ENCODE assay signal across 1 cellular context in the genomic region with DNA sequence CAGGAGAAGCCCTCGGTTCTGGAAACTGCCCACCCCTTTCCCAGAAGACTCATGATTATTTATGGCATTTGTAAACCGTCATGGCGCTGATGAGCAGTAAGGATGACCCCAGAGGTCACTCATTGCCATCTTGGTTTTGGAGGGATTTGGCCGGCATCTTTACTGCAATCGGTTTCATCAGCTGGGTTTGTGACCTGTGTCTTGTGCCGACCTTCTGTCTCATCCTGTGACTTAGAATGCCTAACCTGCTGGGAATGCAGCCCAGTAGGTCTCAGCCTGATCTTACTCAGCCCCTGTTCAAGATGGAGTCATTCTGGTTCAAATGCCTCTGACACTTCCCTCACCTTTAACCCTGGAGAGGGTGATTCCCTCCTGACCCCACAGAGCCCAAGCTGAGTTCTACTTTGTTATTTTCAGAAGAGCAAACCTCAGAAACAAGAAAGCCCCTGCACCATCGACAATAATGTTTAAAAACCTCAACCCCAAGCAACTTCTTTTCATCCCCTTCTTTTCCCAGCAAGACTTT.
TF ChIP-seq lines count a peak whose summit lies in the region.

No MANE protein-coding gene starts in this region.

TF ChIP-seq in K562, 482 proteins besides CTCF, POLR2A, EP300 and RAD21 (continued from another document and continues in another):
- TF ChIP-seq, protein P1, sequence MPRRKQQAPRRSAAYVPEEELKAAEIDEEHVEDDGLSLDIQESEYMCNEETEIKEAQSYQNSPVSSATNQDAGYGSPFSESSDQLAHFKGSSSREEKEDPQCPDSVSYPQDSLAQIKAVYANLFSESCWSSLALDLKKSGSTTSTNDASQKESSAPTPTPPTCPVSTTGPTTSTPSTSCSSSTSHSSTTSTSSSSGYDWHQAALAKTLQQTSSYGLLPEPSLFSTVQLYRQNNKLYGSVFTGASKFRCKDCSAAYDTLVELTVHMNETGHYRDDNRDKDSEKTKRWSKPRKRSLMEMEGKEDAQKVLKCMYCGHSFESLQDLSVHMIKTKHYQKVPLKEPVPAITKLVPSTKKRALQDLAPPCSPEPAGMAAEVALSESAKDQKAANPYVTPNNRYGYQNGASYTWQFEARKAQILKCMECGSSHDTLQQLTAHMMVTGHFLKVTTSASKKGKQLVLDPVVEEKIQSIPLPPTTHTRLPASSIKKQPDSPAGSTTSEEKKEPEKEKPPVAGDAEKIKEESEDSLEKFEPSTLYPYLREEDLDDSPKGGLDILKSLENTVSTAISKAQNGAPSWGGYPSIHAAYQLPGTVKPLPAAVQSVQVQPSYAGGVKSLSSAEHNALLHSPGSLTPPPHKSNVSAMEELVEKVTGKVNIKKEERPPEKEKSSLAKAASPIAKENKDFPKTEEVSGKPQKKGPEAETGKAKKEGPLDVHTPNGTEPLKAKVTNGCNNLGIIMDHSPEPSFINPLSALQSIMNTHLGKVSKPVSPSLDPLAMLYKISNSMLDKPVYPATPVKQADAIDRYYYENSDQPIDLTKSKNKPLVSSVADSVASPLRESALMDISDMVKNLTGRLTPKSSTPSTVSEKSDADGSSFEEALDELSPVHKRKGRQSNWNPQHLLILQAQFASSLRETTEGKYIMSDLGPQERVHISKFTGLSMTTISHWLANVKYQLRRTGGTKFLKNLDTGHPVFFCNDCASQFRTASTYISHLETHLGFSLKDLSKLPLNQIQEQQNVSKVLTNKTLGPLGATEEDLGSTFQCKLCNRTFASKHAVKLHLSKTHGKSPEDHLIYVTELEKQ (CRISPR knock-in tag; IDR thresholded peaks at IDR 0.05), result peak; percentile 94
- TF ChIP-seq EWSR1 (IDR thresholded peaks at IDR 0.05; ENCODE audit: borderline replicate concordance, low read depth, partially characterized antibody), result no peak
- TF ChIP-seq IRF2 (CRISPR knock-in tag; IDR thresholded peaks at IDR 0.05), result no peak
- no peak for TF ChIP-seq SPI1 (IDR thresholded peaks at IDR 0.05; ENCODE audit: borderline replicate concordance, low read depth, low read length)
- TF ChIP-seq, protein P2, sequence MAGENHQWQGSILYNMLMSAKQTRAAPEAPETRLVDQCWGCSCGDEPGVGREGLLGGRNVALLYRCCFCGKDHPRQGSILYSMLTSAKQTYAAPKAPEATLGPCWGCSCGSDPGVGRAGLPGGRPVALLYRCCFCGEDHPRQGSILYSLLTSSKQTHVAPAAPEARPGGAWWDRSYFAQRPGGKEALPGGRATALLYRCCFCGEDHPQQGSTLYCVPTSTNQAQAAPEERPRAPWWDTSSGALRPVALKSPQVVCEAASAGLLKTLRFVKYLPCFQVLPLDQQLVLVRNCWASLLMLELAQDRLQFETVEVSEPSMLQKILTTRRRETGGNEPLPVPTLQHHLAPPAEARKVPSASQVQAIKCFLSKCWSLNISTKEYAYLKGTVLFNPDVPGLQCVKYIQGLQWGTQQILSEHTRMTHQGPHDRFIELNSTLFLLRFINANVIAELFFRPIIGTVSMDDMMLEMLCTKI (IDR thresholded peaks at IDR 0.05; ENCODE audit: partially characterized antibody), result no peak
- TF ChIP-seq ZNF212 (CRISPR knock-in tag; IDR thresholded peaks at IDR 0.05), result 0 out of 2 replicates have a peak, but pooled peaks have one; percentile 80
- peak; percentile 93 for TF ChIP-seq PYGO2 (tag; IDR thresholded peaks at IDR 0.05)
- no peak for TF ChIP-seq CBX8 (IDR thresholded peaks at IDR 0.05; ENCODE audit: borderline replicate concordance, extremely low read depth, low read depth, low read length, poor library complexity, severe bottlenecking)
- TF ChIP-seq ZNF785 (CRISPR knock-in tag; IDR thresholded peaks at IDR 0.05), result no peak
- TF ChIP-seq SMAD2 (IDR thresholded peaks at IDR 0.05; ENCODE audit: low read depth, low read length), result no peak
- TF ChIP-seq MBD2 (IDR thresholded peaks at IDR 0.05; ENCODE audit: borderline replicate concordance, low read depth), result no peak
- TF ChIP-seq, protein P3, sequence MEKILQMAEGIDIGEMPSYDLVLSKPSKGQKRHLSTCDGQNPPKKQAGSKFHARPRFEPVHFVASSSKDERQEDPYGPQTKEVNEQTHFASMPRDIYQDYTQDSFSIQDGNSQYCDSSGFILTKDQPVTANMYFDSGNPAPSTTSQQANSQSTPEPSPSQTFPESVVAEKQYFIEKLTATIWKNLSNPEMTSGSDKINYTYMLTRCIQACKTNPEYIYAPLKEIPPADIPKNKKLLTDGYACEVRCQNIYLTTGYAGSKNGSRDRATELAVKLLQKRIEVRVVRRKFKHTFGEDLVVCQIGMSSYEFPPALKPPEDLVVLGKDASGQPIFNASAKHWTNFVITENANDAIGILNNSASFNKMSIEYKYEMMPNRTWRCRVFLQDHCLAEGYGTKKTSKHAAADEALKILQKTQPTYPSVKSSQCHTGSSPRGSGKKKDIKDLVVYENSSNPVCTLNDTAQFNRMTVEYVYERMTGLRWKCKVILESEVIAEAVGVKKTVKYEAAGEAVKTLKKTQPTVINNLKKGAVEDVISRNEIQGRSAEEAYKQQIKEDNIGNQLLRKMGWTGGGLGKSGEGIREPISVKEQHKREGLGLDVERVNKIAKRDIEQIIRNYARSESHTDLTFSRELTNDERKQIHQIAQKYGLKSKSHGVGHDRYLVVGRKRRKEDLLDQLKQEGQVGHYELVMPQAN (IDR thresholded peaks at IDR 0.05; ENCODE audit: borderline replicate concordance), result no peak
- TF ChIP-seq, protein P4, sequence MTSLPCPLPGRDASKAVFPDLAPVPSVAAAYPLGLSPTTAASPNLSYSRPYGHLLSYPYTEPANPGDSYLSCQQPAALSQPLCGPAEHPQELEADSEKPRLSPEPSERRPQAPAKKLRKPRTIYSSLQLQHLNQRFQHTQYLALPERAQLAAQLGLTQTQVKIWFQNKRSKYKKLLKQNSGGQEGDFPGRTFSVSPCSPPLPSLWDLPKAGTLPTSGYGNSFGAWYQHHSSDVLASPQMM (CRISPR knock-in tag; IDR thresholded peaks at IDR 0.05), result no peak
- TF ChIP-seq, protein P5, sequence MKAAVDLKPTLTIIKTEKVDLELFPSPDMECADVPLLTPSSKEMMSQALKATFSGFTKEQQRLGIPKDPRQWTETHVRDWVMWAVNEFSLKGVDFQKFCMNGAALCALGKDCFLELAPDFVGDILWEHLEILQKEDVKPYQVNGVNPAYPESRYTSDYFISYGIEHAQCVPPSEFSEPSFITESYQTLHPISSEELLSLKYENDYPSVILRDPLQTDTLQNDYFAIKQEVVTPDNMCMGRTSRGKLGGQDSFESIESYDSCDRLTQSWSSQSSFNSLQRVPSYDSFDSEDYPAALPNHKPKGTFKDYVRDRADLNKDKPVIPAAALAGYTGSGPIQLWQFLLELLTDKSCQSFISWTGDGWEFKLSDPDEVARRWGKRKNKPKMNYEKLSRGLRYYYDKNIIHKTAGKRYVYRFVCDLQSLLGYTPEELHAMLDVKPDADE (conservative IDR thresholded peaks at IDR 0.05; ENCODE audit: control insufficient read depth, low read depth, low read length), result no peak
- peak; percentile 97 for TF ChIP-seq MEIS2 (IDR thresholded peaks at IDR 0.05; ENCODE audit: partially characterized antibody)
- no peak for TF ChIP-seq KAT7 (CRISPR knock-in tag; IDR thresholded peaks at IDR 0.05; ENCODE audit: borderline replicate concordance)
- no peak for TF ChIP-seq SAP30 (IDR thresholded peaks at IDR 0.05; ENCODE audit: borderline replicate concordance, insufficient read depth, low read depth, low read length, poor library complexity, severe bottlenecking)
- TF ChIP-seq, protein P6, sequence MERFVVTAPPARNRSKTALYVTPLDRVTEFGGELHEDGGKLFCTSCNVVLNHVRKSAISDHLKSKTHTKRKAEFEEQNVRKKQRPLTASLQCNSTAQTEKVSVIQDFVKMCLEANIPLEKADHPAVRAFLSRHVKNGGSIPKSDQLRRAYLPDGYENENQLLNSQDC (CRISPR knock-in tag; IDR thresholded peaks at IDR 0.05), result no peak
- 0 out of 4 replicates have a peak, but pooled peaks of 1 of the 2 experiments have one; percentile 40 for TF ChIP-seq ARNT (IDR thresholded peaks at IDR 0.05)
- TF ChIP-seq, protein P7, sequence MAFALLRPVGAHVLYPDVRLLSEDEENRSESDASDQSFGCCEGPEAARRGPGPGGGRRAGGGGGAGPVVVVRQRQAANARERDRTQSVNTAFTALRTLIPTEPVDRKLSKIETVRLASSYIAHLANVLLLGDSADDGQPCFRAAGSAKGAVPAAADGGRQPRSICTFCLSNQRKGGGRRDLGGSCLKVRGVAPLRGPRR (CRISPR knock-in tag; IDR thresholded peaks at IDR 0.05), result peak; percentile 60; the same call in 1 of the 2 replicates
- no peak; the same call in 1 of the 2 replicates for TF ChIP-seq HCFC1 (IDR thresholded peaks at IDR 0.05; ENCODE audit: low read depth, low read length)
- peak; percentile 93 for TF ChIP-seq ZNF668 (CRISPR knock-in tag; IDR thresholded peaks at IDR 0.05)
- TF ChIP-seq BCL6 (CRISPR knock-in tag; IDR thresholded peaks at IDR 0.05), result peak; percentile 88
- TF ChIP-seq SOX6 (IDR thresholded peaks at IDR 0.05), result peak; percentile 41; the same call in 1 of the 2 replicates
- no peak for TF ChIP-seq ETV6 (IDR thresholded peaks at IDR 0.05; ENCODE audit: borderline replicate concordance in 1 of 2, low read depth in 2 of 2, low read length in 1 of 2)
- TF ChIP-seq ETV6 (CRISPR knock-in tag; IDR thresholded peaks at IDR 0.05; ENCODE audit: borderline replicate concordance), result no peak
- TF ChIP-seq, protein P8, sequence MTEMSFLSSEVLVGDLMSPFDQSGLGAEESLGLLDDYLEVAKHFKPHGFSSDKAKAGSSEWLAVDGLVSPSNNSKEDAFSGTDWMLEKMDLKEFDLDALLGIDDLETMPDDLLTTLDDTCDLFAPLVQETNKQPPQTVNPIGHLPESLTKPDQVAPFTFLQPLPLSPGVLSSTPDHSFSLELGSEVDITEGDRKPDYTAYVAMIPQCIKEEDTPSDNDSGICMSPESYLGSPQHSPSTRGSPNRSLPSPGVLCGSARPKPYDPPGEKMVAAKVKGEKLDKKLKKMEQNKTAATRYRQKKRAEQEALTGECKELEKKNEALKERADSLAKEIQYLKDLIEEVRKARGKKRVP (CRISPR knock-in tag; IDR thresholded peaks at IDR 0.05), result peak; percentile 62; the same call in 1 of the 2 replicates
- TF ChIP-seq, protein P9, sequence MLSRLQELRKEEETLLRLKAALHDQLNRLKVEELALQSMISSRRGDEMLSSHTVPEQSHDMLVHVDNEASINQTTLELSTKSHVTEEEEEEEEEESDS (CRISPR knock-in tag; IDR thresholded peaks at IDR 0.05), result no peak
- peak; percentile 93; the same call in 1 of the 2 replicates for TF ChIP-seq OTX1 (CRISPR knock-in tag; IDR thresholded peaks at IDR 0.05)
- peak; percentile 98 for TF ChIP-seq ZNF197 (CRISPR knock-in tag; IDR thresholded peaks at IDR 0.05; ENCODE audit: low read depth)
- no peak for TF ChIP-seq MAFF (IDR thresholded peaks at IDR 0.05; ENCODE audit: low read length)
- TF ChIP-seq ZNF174 (CRISPR knock-in tag; IDR thresholded peaks at IDR 0.05), result no peak
- no peak for TF ChIP-seq FOXK2 (conservative IDR thresholded peaks at IDR 0.05 in 1 of 2, IDR thresholded peaks at IDR 0.05 in 1 of 2; ENCODE audit: low read depth in 2 of 2)
- TF ChIP-seq, protein P10, sequence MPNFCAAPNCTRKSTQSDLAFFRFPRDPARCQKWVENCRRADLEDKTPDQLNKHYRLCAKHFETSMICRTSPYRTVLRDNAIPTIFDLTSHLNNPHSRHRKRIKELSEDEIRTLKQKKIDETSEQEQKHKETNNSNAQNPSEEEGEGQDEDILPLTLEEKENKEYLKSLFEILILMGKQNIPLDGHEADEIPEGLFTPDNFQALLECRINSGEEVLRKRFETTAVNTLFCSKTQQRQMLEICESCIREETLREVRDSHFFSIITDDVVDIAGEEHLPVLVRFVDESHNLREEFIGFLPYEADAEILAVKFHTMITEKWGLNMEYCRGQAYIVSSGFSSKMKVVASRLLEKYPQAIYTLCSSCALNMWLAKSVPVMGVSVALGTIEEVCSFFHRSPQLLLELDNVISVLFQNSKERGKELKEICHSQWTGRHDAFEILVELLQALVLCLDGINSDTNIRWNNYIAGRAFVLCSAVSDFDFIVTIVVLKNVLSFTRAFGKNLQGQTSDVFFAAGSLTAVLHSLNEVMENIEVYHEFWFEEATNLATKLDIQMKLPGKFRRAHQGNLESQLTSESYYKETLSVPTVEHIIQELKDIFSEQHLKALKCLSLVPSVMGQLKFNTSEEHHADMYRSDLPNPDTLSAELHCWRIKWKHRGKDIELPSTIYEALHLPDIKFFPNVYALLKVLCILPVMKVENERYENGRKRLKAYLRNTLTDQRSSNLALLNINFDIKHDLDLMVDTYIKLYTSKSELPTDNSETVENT (CRISPR knock-in tag; IDR thresholded peaks at IDR 0.05), result no peak
- TF ChIP-seq, protein P11, sequence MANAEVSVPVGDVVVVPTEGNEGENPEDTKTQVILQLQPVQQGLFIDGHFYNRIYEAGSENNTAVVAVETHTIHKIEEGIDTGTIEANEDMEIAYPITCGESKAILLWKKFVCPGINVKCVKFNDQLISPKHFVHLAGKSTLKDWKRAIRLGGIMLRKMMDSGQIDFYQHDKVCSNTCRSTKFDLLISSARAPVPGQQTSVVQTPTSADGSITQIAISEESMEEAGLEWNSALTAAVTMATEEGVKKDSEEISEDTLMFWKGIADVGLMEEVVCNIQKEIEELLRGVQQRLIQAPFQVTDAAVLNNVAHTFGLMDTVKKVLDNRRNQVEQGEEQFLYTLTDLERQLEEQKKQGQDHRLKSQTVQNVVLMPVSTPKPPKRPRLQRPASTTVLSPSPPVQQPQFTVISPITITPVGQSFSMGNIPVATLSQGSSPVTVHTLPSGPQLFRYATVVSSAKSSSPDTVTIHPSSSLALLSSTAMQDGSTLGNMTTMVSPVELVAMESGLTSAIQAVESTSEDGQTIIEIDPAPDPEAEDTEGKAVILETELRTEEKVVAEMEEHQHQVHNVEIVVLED (CRISPR knock-in tag; IDR thresholded peaks at IDR 0.05), result peak; percentile 50
- TF ChIP-seq, protein P12, sequence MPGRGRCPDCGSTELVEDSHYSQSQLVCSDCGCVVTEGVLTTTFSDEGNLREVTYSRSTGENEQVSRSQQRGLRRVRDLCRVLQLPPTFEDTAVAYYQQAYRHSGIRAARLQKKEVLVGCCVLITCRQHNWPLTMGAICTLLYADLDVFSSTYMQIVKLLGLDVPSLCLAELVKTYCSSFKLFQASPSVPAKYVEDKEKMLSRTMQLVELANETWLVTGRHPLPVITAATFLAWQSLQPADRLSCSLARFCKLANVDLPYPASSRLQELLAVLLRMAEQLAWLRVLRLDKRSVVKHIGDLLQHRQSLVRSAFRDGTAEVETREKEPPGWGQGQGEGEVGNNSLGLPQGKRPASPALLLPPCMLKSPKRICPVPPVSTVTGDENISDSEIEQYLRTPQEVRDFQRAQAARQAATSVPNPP (IDR thresholded peaks at IDR 0.05; ENCODE audit: borderline replicate concordance, insufficient read depth, insufficient read length), result no peak
- TF ChIP-seq, protein P13, sequence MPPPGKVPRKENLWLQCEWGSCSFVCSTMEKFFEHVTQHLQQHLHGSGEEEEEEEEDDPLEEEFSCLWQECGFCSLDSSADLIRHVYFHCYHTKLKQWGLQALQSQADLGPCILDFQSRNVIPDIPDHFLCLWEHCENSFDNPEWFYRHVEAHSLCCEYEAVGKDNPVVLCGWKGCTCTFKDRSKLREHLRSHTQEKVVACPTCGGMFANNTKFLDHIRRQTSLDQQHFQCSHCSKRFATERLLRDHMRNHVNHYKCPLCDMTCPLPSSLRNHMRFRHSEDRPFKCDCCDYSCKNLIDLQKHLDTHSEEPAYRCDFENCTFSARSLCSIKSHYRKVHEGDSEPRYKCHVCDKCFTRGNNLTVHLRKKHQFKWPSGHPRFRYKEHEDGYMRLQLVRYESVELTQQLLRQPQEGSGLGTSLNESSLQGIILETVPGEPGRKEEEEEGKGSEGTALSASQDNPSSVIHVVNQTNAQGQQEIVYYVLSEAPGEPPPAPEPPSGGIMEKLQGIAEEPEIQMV (tag; conservative IDR thresholded peaks at IDR 0.05; ENCODE audit: low read depth), result peak; percentile 90
- TF ChIP-seq ZNF384 (IDR thresholded peaks at IDR 0.05; ENCODE audit: low read depth, low read length), result no peak
- no peak for TF ChIP-seq PURB (CRISPR knock-in tag; IDR thresholded peaks at IDR 0.05; ENCODE audit: low read depth)
- TF ChIP-seq PHB2 (IDR thresholded peaks at IDR 0.05; ENCODE audit: low read depth), result no peak
- no peak for TF ChIP-seq MYBL2 (IDR thresholded peaks at IDR 0.05; ENCODE audit: low read depth)
- no peak for TF ChIP-seq MYBL2 (CRISPR knock-in tag; IDR thresholded peaks at IDR 0.05; ENCODE audit: borderline replicate concordance)
- TF ChIP-seq XRCC4 (IDR thresholded peaks at IDR 0.05; ENCODE audit: extremely low read depth, insufficient read depth, insufficient read length), result no peak
